In genomic region chr10:70805619-70806215, GRCh38 we compare ENCODE assay signal across 33 cellular contexts. TPM values are rescaled to one million over a fixed set of nuclear protein-coding genes. Genes with fewer than 3 reads are reported as not detected.
DNase-seq lines count a peak whose midpoint lies in the region; ATAC-seq, FAIRE-seq and TF ChIP-seq lines count a peak whose summit lies in the region.
"Had no signal": no experiment of that assay in that cellular context is flagged by ENCODE, and none has a peak within 500 bp of the region (broad histone marks: within the 10 kb centered on the region; RNA-seq: fewer than 3 reads in every experiment).

No MANE protein-coding gene starts in this region.

- peak; percentile 62 for FAIRE-seq in bronchial epithelial cell (lab: Jason Lieb, UNC)
- FAIRE-seq: GM12892, GM19239 had no signal

- intact Hi-C loops in left ventricle myocardium superior (cut with micrococcal nuclease) (no loop called here), Right ventricle myocardium superior (cut with DNase I) (no loop called here)

- no peak overlapping the region for H3K27ac Mint-ChIP-seq in activated naive CD4-positive, alpha-beta T cell treated with anti-CD3 and anti-CD28 coated beads, Interleukin-2, amount 10 ng/mL, durations not matched to agents 7 days and 5 days
- H3K27ac Mint-ChIP-seq in activated naive CD8-positive, alpha-beta T cell treated with anti-CD3 and anti-CD28 coated beads, Interleukin-2, amount 50 U/mL, for 24 hours: no peak overlapping the region
- H3K27ac Mint-ChIP-seq: CD8-positive, alpha-beta memory T cell had no signal

- H3K4me1 Mint-ChIP-seq in activated naive CD4-positive, alpha-beta T cell treated with anti-CD3 and anti-CD28 coated beads, Interleukin-2, amount 10 ng/mL, durations not matched to agents 7 days and 5 days: no peaks in the 10 kb centered on the region
- no peaks in the 10 kb centered on the region for H3K4me1 Mint-ChIP-seq in activated naive CD8-positive, alpha-beta T cell treated with anti-CD3 and anti-CD28 coated beads, Interleukin-2, amount 50 U/mL, for 24 hours
- H3K4me1 Mint-ChIP-seq: CD14-positive monocyte; CD8-positive, alpha-beta memory T cell had no signal

- ATAC-seq in left ventricle myocardium superior (peak; percentile 36), Right ventricle myocardium superior (ENCODE audit: poor library complexity) (no peak), GM18909 (IDR thresholded peaks at IDR 0.05; ENCODE audit: poor library complexity, unreplicated experiment) (no peak)
- ATAC-seq in activated naive CD8-positive, alpha-beta T cell treated with anti-CD3 and anti-CD28 coated beads, Interleukin-2, amount 50 U/mL, for 24 hours: no peak
- ATAC-seq: Right ventricle myocardium inferior had no signal

- H3K9me3 ChIP-seq in suprapubic skin: no peaks in the 10 kb centered on the region
- H3K9me3 ChIP-seq: BE2C had no signal

- H3K4me1 ChIP-seq in suprapubic skin: peaks cover 21% of the 10 kb centered on the region

- no peaks in the 10 kb centered on the region for H3K9me3 Mint-ChIP-seq in activated naive CD4-positive, alpha-beta T cell treated with anti-CD3 and anti-CD28 coated beads, Interleukin-2, amount 10 ng/mL, durations not matched to agents 7 days and 5 days
- no peaks in the 10 kb centered on the region for H3K9me3 Mint-ChIP-seq in activated naive CD8-positive, alpha-beta T cell treated with anti-CD3 and anti-CD28 coated beads, Interleukin-2, amount 50 U/mL, for 24 hours
- H3K9me3 Mint-ChIP-seq: CD8-positive, alpha-beta memory T cell had no signal

- no peak for TF ChIP-seq POLR2A in suprapubic skin (IDR thresholded peaks at IDR 0.05)

- H3K4me3 Mint-ChIP-seq in activated naive CD4-positive, alpha-beta T cell treated with anti-CD3 and anti-CD28 coated beads, Interleukin-2, amount 10 ng/mL, durations not matched to agents 7 days and 5 days: no peak overlapping the region
- no peak overlapping the region for H3K4me3 Mint-ChIP-seq in activated naive CD8-positive, alpha-beta T cell treated with anti-CD3 and anti-CD28 coated beads, Interleukin-2, amount 50 U/mL, for 24 hours
- H3K4me3 Mint-ChIP-seq: CD14-positive monocyte; CD8-positive, alpha-beta memory T cell had no signal

- no peaks in the 10 kb centered on the region for H3K27me3 ChIP-seq in bronchial epithelial cell (ENCODE audit: control insufficient read depth, insufficient read depth, low read length)
- H3K27me3 ChIP-seq in suprapubic skin: no peaks in the 10 kb centered on the region
- H3K27me3 ChIP-seq: BE2C had no signal

- CTCF ChIA-PET in activated naive CD4-positive, alpha-beta T cell treated with anti-CD3 and anti-CD28 coated beads, Interleukin-2, amount 10 ng/mL, durations not matched to agents 7 days and 5 days (lab: Charles Lee): no interaction called here

- TF ChIP-seq CTCF in bronchial epithelial cell (IDR thresholded peaks at IDR 0.05; ENCODE audit: insufficient read depth, low read length, severe bottlenecking) (no peak), suprapubic skin (IDR thresholded peaks at IDR 0.05) (no peak)

- DNase-seq in left ventricle myocardium superior: no peak
- DNase-seq in Right ventricle myocardium superior: no peak
- DNase-seq in bronchial epithelial cell (ENCODE audit: low read depth): no peak
- peak; percentile 48 for DNase-seq in kidney tubule cell (ENCODE audit: low spot score)
- no peak for DNase-seq in suprapubic skin (ENCODE audit: low spot score in 2 of 2)
- DNase-seq in activated naive CD4-positive, alpha-beta T cell treated with anti-CD3 and anti-CD28 coated beads, Interleukin-2, amount 10 ng/mL, durations not matched to agents 7 days and 5 days: no peak
- no peak for DNase-seq in activated naive CD8-positive, alpha-beta T cell treated with anti-CD3 and anti-CD28 coated beads, Interleukin-2, amount 50 U/mL, for 24 hours
- DNase-seq: 8988T; ACHN; BE2C; Calu3; CD8-positive, alpha-beta memory T cell; DND-41; H7; KG1; MM.1S; NCI-H1048; NCI-H1417; NCI-H1694; NCI-H2029 treated with DMSO at 0.1 percent for 48 hours; NCI-H446 treated with DMSO at 0.1 percent for 48 hours; NCI-H526; NCI-H82; NK-92 treated with Interleukin-12 subunit alpha and Interleukin-12 subunit beta, amount 100 ng/mL, for 24 hours; PC-9 had no signal

- H3K4me3 ChIP-seq in bronchial epithelial cell (ENCODE audit: low read depth, low read length) (no peak overlapping the region), suprapubic skin (no peak overlapping the region)
- H3K4me3 ChIP-seq: PC-9 had no signal

- peaks cover 7% of the 10 kb centered on the region for H3K27me3 Mint-ChIP-seq in activated naive CD4-positive, alpha-beta T cell treated with anti-CD3 and anti-CD28 coated beads, Interleukin-2, amount 10 ng/mL, durations not matched to agents 7 days and 5 days
- H3K27me3 Mint-ChIP-seq in activated naive CD8-positive, alpha-beta T cell treated with anti-CD3 and anti-CD28 coated beads, Interleukin-2, amount 50 U/mL, for 24 hours: peaks cover 6% of the 10 kb centered on the region

- peak overlapping the region; percentile 78 for H3K27ac ChIP-seq in suprapubic skin

- 96% methylated on average over 3 of the region's 3 CpGs for WGBS in suprapubic skin

- no peaks in the 10 kb centered on the region for H3K36me3 Mint-ChIP-seq in activated naive CD4-positive, alpha-beta T cell treated with anti-CD3 and anti-CD28 coated beads, Interleukin-2, amount 10 ng/mL, durations not matched to agents 7 days and 5 days
- H3K36me3 Mint-ChIP-seq in activated naive CD8-positive, alpha-beta T cell treated with anti-CD3 and anti-CD28 coated beads, Interleukin-2, amount 50 U/mL, for 24 hours (ENCODE audit: low read depth): no peaks in the 10 kb centered on the region
- H3K36me3 Mint-ChIP-seq: CD14-positive monocyte had no signal

- TF ChIP-seq EP300 in suprapubic skin (IDR thresholded peaks at IDR 0.05): no peak

- no peaks in the 10 kb centered on the region for H3K36me3 ChIP-seq in bronchial epithelial cell (ENCODE audit: control insufficient read depth, insufficient read depth, low read length)
- H3K36me3 ChIP-seq in suprapubic skin: no peaks in the 10 kb centered on the region
- H3K36me3 ChIP-seq: BE2C had no signal

RNA-seq across cellular contexts. Expression of gene SGPL1, which starts 10.0 kb away (rescaled TPM):
- total RNA-seq in left ventricle myocardium superior: 15.3 TPM
- total RNA-seq in Right ventricle myocardium superior: 11.6 TPM
- 82.9 and 144 TPM in 2 replicates for total RNA-seq in bronchial epithelial cell
- total RNA-seq in suprapubic skin: 10 to 100 TPM; 54.4 to 80.1 (median 59.6) TPM

RNA-seq across cellular contexts. Expression of gene TBATA, which starts 20.5 kb away (rescaled TPM):
- total RNA-seq in left ventricle myocardium superior (not detected), Right ventricle myocardium superior (not detected), bronchial epithelial cell (not detected in 2 replicates), suprapubic skin (under 1 TPM in 1 of 4 donors, not detected in 3; 0.68 TPM)
- total RNA-seq: Calu3; CD8-positive, alpha-beta memory T cell; H7; HT1080; PC-9; Right ventricle myocardium inferior; RPMI7951; SK-MEL-5 had no signal
